ENCODE assay signal across 10 cellular contexts in the genomic region with DNA sequence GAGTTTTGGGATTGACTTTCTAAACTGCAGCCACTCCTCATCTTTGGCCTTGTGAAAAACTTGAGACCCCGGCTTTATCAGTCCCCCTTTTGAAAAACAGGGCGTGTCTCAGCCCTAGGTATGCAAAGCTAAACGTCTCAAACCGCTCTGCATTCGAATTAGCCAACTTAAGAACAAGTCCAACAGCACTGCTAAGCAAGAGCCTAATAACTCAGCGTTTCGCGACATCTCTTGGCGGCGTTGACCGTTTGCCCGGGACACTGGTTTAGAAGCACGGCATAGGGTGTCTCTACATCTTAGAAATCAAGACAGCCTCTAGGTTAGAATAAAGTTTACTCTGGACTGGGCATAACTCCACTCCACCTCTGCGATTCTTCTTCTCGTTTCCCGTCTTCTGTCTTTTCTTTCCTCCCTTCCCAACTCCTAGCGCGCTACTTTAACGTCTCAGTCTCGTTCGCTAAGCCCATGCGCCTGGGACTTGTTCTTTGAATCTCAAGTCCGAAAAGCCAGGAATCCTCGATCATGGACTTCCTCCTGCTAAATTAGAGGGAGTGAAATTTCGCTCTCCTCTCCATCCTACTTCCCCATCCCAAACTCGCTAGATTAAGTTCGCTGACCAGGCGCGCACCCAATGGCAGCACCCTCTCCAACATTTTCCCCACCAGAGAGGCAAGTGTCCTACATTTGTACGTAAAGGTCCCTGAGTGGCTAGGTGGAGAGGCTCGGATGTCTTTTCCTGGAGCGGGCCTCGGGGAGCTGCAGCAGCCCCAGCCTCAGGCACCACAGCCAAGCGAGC. TPM values are rescaled to one million over a fixed set of nuclear protein-coding genes. Genes with fewer than 3 reads are reported as not detected.
DNase-seq lines count a peak whose midpoint lies in the region; ATAC-seq and TF ChIP-seq lines count a peak whose summit lies in the region.
"Had no signal": no experiment of that assay in that cellular context is flagged by ENCODE, and none has a peak within 500 bp of the region (broad histone marks: within the 10 kb centered on the region; RNA-seq: fewer than 3 reads in every experiment).

No MANE protein-coding gene starts in this region.

- peak overlapping the region; percentile 96 for H3K4me2 ChIP-seq in mammary epithelial cell (ENCODE audit: insufficient read depth, low read depth, low read length)

- DNase-seq in activated CD4-positive, alpha-beta T cell treated with anti-CD3 and anti-CD28 coated beads for 48 hours: peak; percentile 3
- DNase-seq in activated CD4-positive, alpha-beta T cell treated with anti-CD3 and anti-CD28 coated beads for 4 hours: no peak
- DNase-seq in mammary epithelial cell (no peak), lower lobe of right lung (no peak), stomach (no peak), NCI-H526 (lab: John Stamatoyannopoulos, UW) (no peak)
- DNase-seq: NCI-H1930, T1000 had no signal

- TF ChIP-seq EP300 in stomach (IDR thresholded peaks at IDR 0.05): no peak

- H3K9me3 ChIP-seq in mammary epithelial cell (replicated peaks; ENCODE audit: insufficient read depth, low read length) (no peaks in the 10 kb centered on the region), lower lobe of right lung (no peaks in the 10 kb centered on the region), stomach (no peaks in the 10 kb centered on the region)

- TF ChIP-seq POLR2A in stomach (IDR thresholded peaks at IDR 0.05): no peak

- no peaks in the 10 kb centered on the region for H3K36me3 ChIP-seq in mammary epithelial cell (ENCODE audit: insufficient read depth, low read length)
- no peaks in the 10 kb centered on the region for H3K36me3 ChIP-seq in lower lobe of right lung
- no peaks in the 10 kb centered on the region for H3K36me3 ChIP-seq in stomach

- CTCF ChIA-PET in mammary epithelial cell (lab: Charles Lee; ENCODE audit: low non-redundant PET): no interaction called here

- dilution Hi-C loops in mammary epithelial cell (cut with HindIII; ENCODE audit: low sequenced_read_pairs): no loop called here

- no peak for ATAC-seq in lower lobe of right lung
- no peak for ATAC-seq in HG03565 (IDR thresholded peaks at IDR 0.05; ENCODE audit: unreplicated experiment)
- ATAC-seq in HG03045 (IDR thresholded peaks at IDR 0.05; ENCODE audit: unreplicated experiment): no peak

- no TSS peak for BruUV-seq in mammary epithelial cell (replicated peaks; lab: Mats Ljungman, UMichigan)

- WGBS in mammary epithelial cell (ENCODE audit: low coverage, missing lambda C conversion rate): 98% methylated on average over 30 of the region's 34 CpGs
- WGBS in stomach, 5 donors: 9 to 15% (median 11%) methylated on average over 31 to 34 of the region's 34 CpGs

- H2AFZ ChIP-seq in mammary epithelial cell (ENCODE audit: low read depth, low read length): peak overlapping the region; percentile 93

- H3K79me2 ChIP-seq in mammary epithelial cell (ENCODE audit: insufficient read depth, low read length): peaks cover 7% of the 10 kb centered on the region

- H3K4me1 ChIP-seq in mammary epithelial cell (ENCODE audit: insufficient read depth, low read length): peaks cover 53% of the 10 kb centered on the region
- H3K4me1 ChIP-seq in lower lobe of right lung: peaks cover 13% of the 10 kb centered on the region
- H3K4me1 ChIP-seq in stomach: peaks cover 11 to 39% (median 29%) of the 10 kb centered on the region in 4 donors

- intact Hi-C loops in mammary epithelial cell (cut with micrococcal nuclease): loop anchor here (5.0 kb wide), 2 partner anchors 578 to 1013 kb away; no protein-coding TSS in a partner anchor
- intact Hi-C loops in lower lobe of right lung (cut with DNase I): no loop called here
- intact Hi-C loops in stomach (cut with DNase I; ENCODE audit: low total_unique reads): loop anchor here (10.0 kb wide), 1 partner anchor 391 kb away; no protein-coding TSS in a partner anchor

- TF ChIP-seq CTCF in mammary epithelial cell (conservative IDR thresholded peaks at IDR 0.05 in 1 of 2, IDR thresholded peaks at IDR 0.05 in 1 of 2; ENCODE audit: extremely low read depth in 1 of 2, insufficient read depth in 1 of 2, low read depth in 1 of 2, low read length in 2 of 2): no peak
- TF ChIP-seq CTCF in lower lobe of right lung (IDR thresholded peaks at IDR 0.05): no peak
- no peak for TF ChIP-seq CTCF in stomach (IDR thresholded peaks at IDR 0.05)

- no peaks in the 10 kb centered on the region for H4K20me1 ChIP-seq in mammary epithelial cell (ENCODE audit: insufficient read depth, low read length)

- no peak overlapping the region for H3K9ac ChIP-seq in mammary epithelial cell (ENCODE audit: insufficient read depth, low read length)

- no peak overlapping the region for H3K27ac ChIP-seq in mammary epithelial cell (ENCODE audit: insufficient read depth, low read depth, low read length)
- no peak overlapping the region for H3K27ac ChIP-seq in lower lobe of right lung
- no peak overlapping the region for H3K27ac ChIP-seq in stomach

- in situ Hi-C loops in mammary epithelial cell (cut with MboI; ENCODE audit: low sequenced_read_pairs in 2 of 2): loop anchor here (25.0 kb wide), 5 partner anchors 1013 to 1888 kb away; no protein-coding TSS in a partner anchor

- H3K4me3 ChIP-seq in mammary epithelial cell (replicated peaks in 1 of 3; ENCODE audit: insufficient read depth in 1 of 3, low read depth in 2 of 3, low read length in 3 of 3) (peak overlapping the region in 1 of 3 experiments; percentile 43), lower lobe of right lung (peak overlapping the region; percentile 59), stomach (peak overlapping the region; percentile 46 to 58 (median 48))

- H3K27me3 ChIP-seq in mammary epithelial cell (ENCODE audit: insufficient read depth, low read length): no peaks in the 10 kb centered on the region
- peaks cover 69% of the 10 kb centered on the region for H3K27me3 ChIP-seq in lower lobe of right lung (ENCODE audit: low read depth)
- H3K27me3 ChIP-seq in stomach: peaks cover 22 to 91% (median 66%) of the 10 kb centered on the region in 3 donors

RNA-seq across cellular contexts. Expression of gene TFAP2A, which starts 10.5 kb away (rescaled TPM):
- total RNA-seq in mammary epithelial cell: 100 to 1,000 TPM in 1 of 2 donors, 10 to 100 TPM in 1; 15.7 to 112 TPM
- 18.8 TPM for polyA plus RNA-seq in mammary epithelial cell
- 31.8 TPM for polyA minus RNA-seq in mammary epithelial cell
- total RNA-seq in lower lobe of right lung: 0.47 TPM
- total RNA-seq in stomach: under 1 TPM in 1 of 5 donors, not detected in 4; 0.18 TPM
- 10 to 100 TPM in 1 of 3 donors, under 1 TPM in 1, not detected in 1; 0.50 to 10.1 TPM for polyA plus RNA-seq in stomach

Comparison
In these comparisons a context has a peak if more than half of its experiments do, and no peak if none do; other contexts are left out.
1. RNA of gene TFAP2A, which starts 10.5 kb away (total RNA-seq): 15.7 to 112 TPM in mammary epithelial cell; 0.47 TPM in lower lobe of right lung (single experiment) and 0.18 TPM in stomach; every median in the first group is over 10 times any median in the second.